In genomic region chr13:22285867-22286632, GRCh38 we compare ENCODE assay signal across 21 cellular contexts.
DNase-seq lines count a peak whose midpoint lies in the region; ATAC-seq, FAIRE-seq and TF ChIP-seq lines count a peak whose summit lies in the region.
"Had no signal": no experiment of that assay in that cellular context is flagged by ENCODE, and none has a peak within 500 bp of the region (broad histone marks: within the 10 kb centered on the region; RNA-seq: fewer than 3 reads in every experiment).

No MANE protein-coding gene starts in this region.

- CTCF ChIA-PET in H1 (lab: Charles Lee; ENCODE audit: partially characterized antibody) (interaction anchor here (0.6 to 1.2 kb wide), 2 partner anchors 468 to 471 kb away, joined by 4 read pairs; no protein-coding TSS in a partner anchor), A673 (lab: Charles Lee) (no interaction called here)

- H3K4me1 ChIP-seq in Karpas-422 (ENCODE audit: low read length) (no peaks in the 10 kb centered on the region), H1 (replicated peaks in 1 of 4; ENCODE audit: control insufficient read depth in 3 of 4, insufficient read depth in 4 of 4, low read length in 3 of 4) (no peaks in the 10 kb centered on the region), A673 (ENCODE audit: insufficient read depth, low read length, poor library complexity, severe bottlenecking) (no peaks in the 10 kb centered on the region), pancreas (no peaks in the 10 kb centered on the region)
- H3K4me1 ChIP-seq: BE2C had no signal

- 85% methylated on average over 9 of the region's 9 CpGs; no CpG with 5 or more reads in 1 of the 2 experiments for WGBS in H1 (ENCODE audit: extremely low coverage in 1 of 2, insufficient coverage in 1 of 2, insufficient read length in 1 of 2, insufficient replicate concordance in 2 of 2, low coverage in 1 of 2, low lambda C conversion rate in 2 of 2, missing lambda C conversion rate in 1 of 2), 2 experiments
- 62 to 76% methylated on average over 9 of the region's 9 CpGs for WGBS in pancreas, 2 donors

- in situ Hi-C loops in brain microvascular endothelial cell (cut with HindIII; ENCODE audit: low pct_ligation_motif_present, low sequenced_read_pairs) = no loop called here

- no peak overlapping the region for H2AK5ac ChIP-seq in H1 (ENCODE audit: low read depth, low read length)

- H3K9me2 ChIP-seq in Karpas-422 (replicated peaks; ENCODE audit: insufficient read depth, low read length) = no peaks in the 10 kb centered on the region; the same call in 1 of the 2 replicates

- no peaks in the 10 kb centered on the region for H3K79me2 ChIP-seq in Karpas-422 (ENCODE audit: low read length)
- H3K79me2 ChIP-seq in H1 (ENCODE audit: control insufficient read depth in 1 of 2, insufficient read depth in 2 of 2, low read length in 2 of 2) = no peaks in the 10 kb centered on the region

- H3K27me3 ChIP-seq in Karpas-422 (ENCODE audit: low read length) (no peaks in the 10 kb centered on the region), H1 (replicated peaks in 1 of 4; ENCODE audit: control insufficient read depth in 3 of 4, extremely low read depth in 1 of 4, insufficient read depth in 3 of 4, low read length in 3 of 4) (no peaks in the 10 kb centered on the region), A673 (replicated peaks; ENCODE audit: insufficient read depth, low read depth, low read length, poor library complexity) (peaks cover 3% of the 10 kb centered on the region), pancreas (no peaks in the 10 kb centered on the region), brain microvascular endothelial cell (replicated peaks) (no peaks in the 10 kb centered on the region)
- H3K27me3 ChIP-seq: BE2C had no signal

- no peak overlapping the region for H3K18ac ChIP-seq in H1 (ENCODE audit: extremely low read depth, low read length)

- no peak overlapping the region for H3K4ac ChIP-seq in H1 (replicated peaks; ENCODE audit: insufficient read length, low read depth, low read length)

- H2BK20ac ChIP-seq in H1 (ENCODE audit: low read length) = no peak overlapping the region

- H4K20me1 ChIP-seq in Karpas-422 (ENCODE audit: insufficient read depth, low read depth, low read length) (no peaks in the 10 kb centered on the region), H1 (replicated peaks in 1 of 2; ENCODE audit: control insufficient read depth in 1 of 2, insufficient read depth in 2 of 2, low read length in 2 of 2) (no peaks in the 10 kb centered on the region)

- no peaks in the 10 kb centered on the region for H3K36me3 ChIP-seq in Karpas-422 (ENCODE audit: insufficient read depth, low read length)
- no peaks in the 10 kb centered on the region for H3K36me3 ChIP-seq in H1 (ENCODE audit: control insufficient read depth in 2 of 4, insufficient read depth in 4 of 4, low read length in 3 of 4)
- no peaks in the 10 kb centered on the region for H3K36me3 ChIP-seq in A673 (ENCODE audit: insufficient read depth, low read length, poor library complexity, severe bottlenecking)
- H3K36me3 ChIP-seq in pancreas = no peaks in the 10 kb centered on the region
- H3K36me3 ChIP-seq in brain microvascular endothelial cell (replicated peaks) = no peaks in the 10 kb centered on the region
- H3K36me3 ChIP-seq: BE2C had no signal

- BruUV-seq in A673 (replicated peaks; lab: Mats Ljungman, UMichigan) = no TSS peak

- H3K14ac ChIP-seq in H1 (ENCODE audit: insufficient read length) = no peak overlapping the region

- H3K23ac ChIP-seq in H1 (ENCODE audit: insufficient read length) = no peak overlapping the region

- no peak for TF ChIP-seq POLR2A in H1 (IDR thresholded peaks at IDR 0.05; ENCODE audit: control extremely low read depth in 1 of 2, low read depth in 2 of 2, low read length in 2 of 2)

- POLR2A ChIA-PET in H1 (lab: Charles Lee; ENCODE audit: partially characterized antibody) (no interaction called here), A673 (lab: Charles Lee; ENCODE audit: low non-redundant PET) (no interaction called here)

- H2AFZ ChIP-seq in Karpas-422 (ENCODE audit: low read length) = no peak overlapping the region
- no peak overlapping the region for H2AFZ ChIP-seq in H1 (ENCODE audit: low read length)

- H3K4me3 ChIP-seq in Karpas-422 (ENCODE audit: low read length) (no peak overlapping the region), H1 (ENCODE audit: extremely low read depth in 1 of 4, insufficient read depth in 2 of 4, low read depth in 3 of 4, low read length in 4 of 4) (no peak overlapping the region), A673 (ENCODE audit: low read depth, low read length, poor library complexity, severe bottlenecking) (no peak overlapping the region), pancreas (no peak overlapping the region), brain microvascular endothelial cell (ENCODE audit: low read depth, low read length) (no peak overlapping the region)

- H3K79me1 ChIP-seq in H1 (ENCODE audit: low read depth, low read length) = no peaks in the 10 kb centered on the region

- ATAC-seq in GM19025 (IDR thresholded peaks at IDR 0.05; ENCODE audit: low read depth, unreplicated experiment) (peak; percentile 48), pancreas (no peak)
- ATAC-seq: PC-3 had no signal

- TF ChIP-seq RAD21 in H1 (IDR thresholded peaks at IDR 0.05 in 1 of 2, conservative IDR thresholded peaks at IDR 0.05 in 1 of 2; ENCODE audit: low read depth in 2 of 2, low read length in 2 of 2) = no peak

- no peak overlapping the region for H2BK12ac ChIP-seq in H1 (ENCODE audit: low read depth, low read length)

- H3K27ac ChIP-seq in Karpas-422 (ENCODE audit: low read length) (no peak overlapping the region), H1 (ENCODE audit: low read depth, low read length) (no peak overlapping the region), A673 (ENCODE audit: low read depth, low read length, poor library complexity, severe bottlenecking) (no peak overlapping the region), pancreas (no peak overlapping the region), brain microvascular endothelial cell (no peak overlapping the region)
- H3K27ac ChIP-seq: RWPE1 had no signal

- H3K9ac ChIP-seq in Karpas-422 (ENCODE audit: low read length) (no peak overlapping the region), H1 (replicated peaks in 1 of 4; ENCODE audit: extremely low read depth in 1 of 4, low read depth in 3 of 4, low read length in 3 of 4) (no peak overlapping the region)

- no peak overlapping the region for H3K56ac ChIP-seq in H1 (replicated peaks; ENCODE audit: insufficient read length, low read depth, low read length)

- no peak overlapping the region for H2BK120ac ChIP-seq in H1 (replicated peaks; ENCODE audit: low read depth, low read length)

- no peak for TF ChIP-seq EP300 in H1 (IDR thresholded peaks at IDR 0.05; ENCODE audit: borderline replicate concordance in 1 of 2, low read depth in 2 of 2, low read length in 2 of 2)

- no peak overlapping the region for H4K5ac ChIP-seq in H1 (ENCODE audit: insufficient read length, low read depth, low read length)

- intact Hi-C loops in A673 (cut with micrococcal nuclease; ENCODE audit: unreplicated experiment) = no loop called here
- intact Hi-C loops in pancreas (cut with DNase I) = loop anchor here in 1 of 3 donors (10.0 kb wide), 1 partner anchor 651 kb away; no protein-coding TSS in a partner anchor

- no peak for TF ChIP-seq CTCF in H1 (IDR thresholded peaks at IDR 0.05; ENCODE audit: control extremely low read depth in 1 of 3, insufficient read depth in 1 of 3, low read depth in 1 of 3, low read length in 3 of 3)
- TF ChIP-seq CTCF in A673 (conservative IDR thresholded peaks at IDR 0.05; ENCODE audit: low read depth, low read length) = no peak
- no peak for TF ChIP-seq CTCF in pancreas (IDR thresholded peaks at IDR 0.05)
- TF ChIP-seq CTCF in brain microvascular endothelial cell (IDR thresholded peaks at IDR 0.05; ENCODE audit: low read depth, low read length, missing control alignments) = no peak

- FAIRE-seq in H1 (lab: Jason Lieb, UNC) = no peak
- no peak for FAIRE-seq in pancreas (lab: Jason Lieb, UNC)
- FAIRE-seq: GM18507 had no signal

- peak overlapping the region; percentile 28; the same call in 1 of the 2 replicates for H4K8ac ChIP-seq in H1 (ENCODE audit: extremely low read depth, insufficient read depth, low read length)

- no peaks in the 10 kb centered on the region for H3K23me2 ChIP-seq in H1 (ENCODE audit: low read depth, low read length)

- H2BK5ac ChIP-seq in H1 (ENCODE audit: low read depth, low read length) = no peak overlapping the region

- no peaks in the 10 kb centered on the region for H3K9me3 ChIP-seq in Karpas-422 (ENCODE audit: low read length)
- H3K9me3 ChIP-seq in H1 (ENCODE audit: insufficient read depth in 2 of 2, low read depth in 1 of 2, low read length in 1 of 2) = no peaks in the 10 kb centered on the region; a peak in 1 of 4 replicates
- H3K9me3 ChIP-seq in A673 (ENCODE audit: low read depth, low read length, poor library complexity, severe bottlenecking) = no peaks in the 10 kb centered on the region
- no peaks in the 10 kb centered on the region for H3K9me3 ChIP-seq in pancreas
- H3K9me3 ChIP-seq: BE2C had no signal

- H4K91ac ChIP-seq in H1 (replicated peaks; ENCODE audit: insufficient read length, low read length) = no peak overlapping the region

- H3K4me2 ChIP-seq in Karpas-422 (ENCODE audit: low read depth, low read length, poor library complexity, severe bottlenecking) = no peak overlapping the region
- no peak overlapping the region for H3K4me2 ChIP-seq in H1 (ENCODE audit: insufficient read depth in 1 of 2, low read depth in 2 of 2, low read length in 2 of 2)

- DNase-seq in Karpas-422 (peak; percentile 25), H1 (ENCODE audit: low read depth in 1 of 2, low spot score in 2 of 2) (no peak), A673 (ENCODE audit: low spot score) (no peak), pancreas (no peak), brain microvascular endothelial cell (no peak)
- DNase-seq in stimulated activated CD4-positive, alpha-beta T cell treated with anti-CD3 and anti-CD28 coated beads, Interleukin-2, amount 100 ng/mL, for 48 hours = no peak
- DNase-seq: BE2C; Calu3; CD4-positive, alpha-beta memory T cell; DMS53; Kasumi-1; MM.1S; NCI-H1436 treated with DMSO at 0.1 percent for 48 hours; NCI-H2029 treated with DMSO at 0.1 percent for 48 hours; NCI-H2171 treated with DMSO at 0.1 percent for 48 hours; NCI-H774; PC-3; T-helper 2 cell had no signal

- H2BK15ac ChIP-seq in H1 (ENCODE audit: low read length) = no peak overlapping the region

TF ChIP-seq in H1, 55 proteins besides CTCF, POLR2A, EP300 and RAD21:
- TF ChIP-seq RBBP5 (IDR thresholded peaks at IDR 0.05; ENCODE audit: borderline replicate concordance, low read depth, low read length) = no peak
- TF ChIP-seq KDM4A (IDR thresholded peaks at IDR 0.05; ENCODE audit: low read depth, low read length, severe bottlenecking) = no peak
- no peak for TF ChIP-seq EGR1 (IDR thresholded peaks at IDR 0.05; ENCODE audit: borderline replicate concordance, low read depth, low read length)
- no peak for TF ChIP-seq YY1 (IDR thresholded peaks at IDR 0.05; ENCODE audit: low read depth, low read length)
- TF ChIP-seq ASH2L (IDR thresholded peaks at IDR 0.05; ENCODE audit: low read length) = no peak
- no peak for TF ChIP-seq CBX8 (IDR thresholded peaks at IDR 0.05; ENCODE audit: borderline replicate concordance, low read depth, low read length)
